Comparison of ENCODE assay signal across 16 cellular contexts in genomic region chr22:19888131-19888746, GRCh38. TPM values are rescaled to one million over a fixed set of nuclear protein-coding genes. Genes with fewer than 3 reads are reported as not detected.
DNase-seq lines count a peak whose midpoint lies in the region; ATAC-seq and TF ChIP-seq lines count a peak whose summit lies in the region.
"Had no signal": no experiment of that assay in that cellular context is flagged by ENCODE, and none has a peak within 500 bp of the region (broad histone marks: within the 10 kb centered on the region; RNA-seq: fewer than 3 reads in every experiment).

No MANE protein-coding gene starts in this region.

- no peak for TF ChIP-seq CTCF in Panc1 (IDR thresholded peaks at IDR 0.05)
- no peak for TF ChIP-seq CTCF in left ventricle myocardium inferior (IDR thresholded peaks at IDR 0.05; ENCODE audit: borderline replicate concordance)

- H3K27ac ChIP-seq in Panc1 (ENCODE audit: low read length): peak overlapping the region; percentile 3; the same call in 1 of the 2 replicates
- no peak overlapping the region for H3K27ac ChIP-seq in left ventricle myocardium inferior (replicated peaks)
- H3K27ac ChIP-seq: thoracic aorta had no signal

- CTCF ChIA-PET in Panc1 (lab: Charles Lee): interaction anchor here (0.7 kb wide), 1 partner anchor 44 kb away, joined by 3 read pairs; no protein-coding TSS in a partner anchor

- no TSS peak for BruUV-seq in Panc1 (replicated peaks; lab: Mats Ljungman, UMichigan)

- POLR2A ChIA-PET in Panc1 (lab: Charles Lee): no interaction called here

- H3K27me3 ChIP-seq in Panc1 (ENCODE audit: control insufficient read depth, insufficient read depth, low read length) (no peaks in the 10 kb centered on the region), left ventricle myocardium inferior (ENCODE audit: low read depth) (no peaks in the 10 kb centered on the region)

- H3K4me3 ChIP-seq in Panc1 (ENCODE audit: low read depth in 2 of 2, low read length in 2 of 2) (no peak overlapping the region), left ventricle myocardium inferior (no peak overlapping the region)
- H3K4me3 ChIP-seq: thoracic aorta had no signal

- no peak for ATAC-seq in Right ventricle myocardium superior (ENCODE audit: poor library complexity)
- ATAC-seq in Panc1: no peak
- no peak for ATAC-seq in sciatic nerve
- ATAC-seq in HG02588 (IDR thresholded peaks at IDR 0.05; ENCODE audit: unreplicated experiment): no peak

- intact Hi-C loops in Right ventricle myocardium superior (cut with DNase I): no loop called here
- intact Hi-C loops in cardiac septum (cut with DNase I): no loop called here
- intact Hi-C loops in Panc1 (cut with micrococcal nuclease; ENCODE audit: unreplicated experiment): no loop called here
- intact Hi-C loops in left ventricle myocardium inferior (cut with micrococcal nuclease): no loop called here
- intact Hi-C loops in sciatic nerve (cut with DNase I): no loop called here

- H3K4me1 ChIP-seq in Panc1 (ENCODE audit: control insufficient read depth, insufficient read depth, low read length): peaks cover 30% of the 10 kb centered on the region
- H3K4me1 ChIP-seq in left ventricle myocardium inferior: peaks cover 19% of the 10 kb centered on the region

- no peaks in the 10 kb centered on the region for H3K36me3 ChIP-seq in Panc1 (ENCODE audit: control insufficient read depth, insufficient read depth, low read length)
- peaks cover 5% of the 10 kb centered on the region for H3K36me3 ChIP-seq in left ventricle myocardium inferior

- DNase-seq in Right ventricle myocardium superior (peak; percentile 29), cardiac septum (ENCODE audit: low spot score) (no peak), Panc1 (ENCODE audit: low read depth, low spot score) (no peak), left ventricle myocardium inferior (peak; percentile 13), sciatic nerve (ENCODE audit: low spot score) (peak; percentile 28), dermis blood vessel endothelial cell (no peak), NCI-H2227 treated with DMSO at 0.1 percent for 48 hours (lab: John Stamatoyannopoulos, UW) (no peak)
- DNase-seq: activated CD4-positive, alpha-beta T cell treated with anti-CD3 and anti-CD28 coated beads, Interleukin-2, amount 50 U/mL, for 4 hours; activated naive CD4-positive, alpha-beta T cell; activated T-cell treated with anti-CD3 and anti-CD28 coated beads for 4 hours; hypothalamus; Kasumi-1; NCI-H1092; NCI-H2029 treated with DMSO at 0.1 percent for 48 hours had no signal

- H3K9me3 ChIP-seq in Panc1 (ENCODE audit: control insufficient read depth, insufficient read depth, low read depth, low read length) (no peaks in the 10 kb centered on the region), left ventricle myocardium inferior (replicated peaks) (no peaks in the 10 kb centered on the region)
- H3K9me3 ChIP-seq: thoracic aorta had no signal

- in situ Hi-C loops in Panc1 (cut with HindIII; ENCODE audit: low pct_unique_long_range_greater_than_20kb, low sequenced_read_pairs): no loop called here

RNA-seq across cellular contexts. Expression of gene GNB1L, which starts 33.6 kb away (rescaled TPM):
- total RNA-seq in Right ventricle myocardium superior: 2.5 TPM
- total RNA-seq in cardiac septum: 2.0 TPM
- 12.2 TPM for total RNA-seq in Panc1 (2021; ENCODE audit: unreplicated experiment)
- 10.2 TPM for polyA plus RNA-seq in Panc1 (2012; ENCODE audit: insufficient read length)
- 2.9 TPM for total RNA-seq in left ventricle myocardium inferior
- total RNA-seq in sciatic nerve: 6.2 TPM
- total RNA-seq in dermis blood vessel endothelial cell: 7.3 and 12.4 TPM in 2 replicates

RNA-seq across cellular contexts. Expression of gene RTL10, which starts 33.6 kb away (rescaled TPM):
- total RNA-seq in Right ventricle myocardium superior (6.2 TPM), cardiac septum (6.3 TPM), Panc1 (2021; ENCODE audit: unreplicated experiment) (26.7 TPM), left ventricle myocardium inferior (6.6 TPM), sciatic nerve (22.9 TPM), dermis blood vessel endothelial cell (28.1 and 30.7 TPM in 2 replicates)
- polyA plus RNA-seq in Panc1 (2012; ENCODE audit: insufficient read length): 22.5 TPM

RNA-seq across cellular contexts. Expression of gene COMT, which starts 53.3 kb away (rescaled TPM):
- 75.3 TPM for total RNA-seq in Right ventricle myocardium superior
- 97.1 TPM for total RNA-seq in cardiac septum
- 108 TPM for total RNA-seq in Panc1 (2021; ENCODE audit: unreplicated experiment)
- polyA plus RNA-seq in Panc1 (2012; ENCODE audit: insufficient read length): 251 TPM
- 81.5 TPM for total RNA-seq in left ventricle myocardium inferior
- total RNA-seq in sciatic nerve: 155 TPM
- 551 and 616 TPM in 2 replicates for total RNA-seq in dermis blood vessel endothelial cell

RNA-seq across cellular contexts. Expression of gene TXNRD2, which starts 53.4 kb away (rescaled TPM):
- total RNA-seq in Right ventricle myocardium superior (40.4 TPM), cardiac septum (33.3 TPM), Panc1 (2021; ENCODE audit: unreplicated experiment) (29.5 TPM), left ventricle myocardium inferior (35.2 TPM), sciatic nerve (33.9 TPM), dermis blood vessel endothelial cell (81.9 and 129 TPM in 2 replicates)
- polyA plus RNA-seq in Panc1 (2012; ENCODE audit: insufficient read length): 38.4 TPM

Comparison
In these comparisons a context has a peak if more than half of its experiments do, and no peak if none do; other contexts are left out.
1. DNase-seq: peak in Right ventricle myocardium superior (single experiment), left ventricle myocardium inferior (single experiment) and sciatic nerve (single experiment); none in cardiac septum (single experiment), Panc1 (single experiment), dermis blood vessel endothelial cell (single experiment) and NCI-H2227 treated with DMSO at 0.1 percent for 48 hours (single experiment).